25 cellular contexts compared by ENCODE assay signal in the genomic region with DNA sequence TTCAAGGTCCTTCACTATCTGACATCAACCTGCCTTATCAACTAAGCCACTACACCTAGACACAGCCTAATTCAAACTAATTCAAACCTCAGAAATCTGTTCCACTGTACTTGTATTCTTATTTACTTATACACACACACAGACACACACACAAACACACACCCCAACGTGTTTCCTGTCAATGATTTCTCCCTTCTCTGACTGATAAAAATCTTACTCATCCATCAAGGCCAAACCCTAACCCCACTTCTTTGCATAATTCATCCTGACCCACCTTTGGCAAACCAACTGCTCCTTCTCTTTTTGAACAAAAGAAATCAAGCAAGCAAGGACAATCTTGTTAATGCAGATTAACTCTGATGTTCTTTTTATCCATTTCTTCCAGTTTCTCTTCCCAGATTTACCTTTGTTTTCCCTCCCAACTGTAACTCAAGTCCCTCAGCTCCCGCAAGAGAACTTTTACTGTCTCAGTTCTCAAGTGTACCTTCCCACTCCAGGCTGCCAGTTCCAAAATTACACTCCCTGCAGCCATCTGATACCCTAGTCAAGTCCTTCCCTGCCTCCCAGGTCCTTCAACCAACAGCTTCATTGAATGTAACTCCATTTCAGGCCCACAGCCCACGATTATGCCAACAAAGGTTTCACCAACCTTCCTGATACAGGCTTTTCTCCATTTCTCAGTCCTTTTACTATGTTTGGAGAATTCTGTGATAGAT.
DNase-seq lines count a peak whose midpoint lies in the region; ATAC-seq and TF ChIP-seq lines count a peak whose summit lies in the region.
"Had no signal": no experiment of that assay in that cellular context is flagged by ENCODE, and none has a peak within 500 bp of the region (broad histone marks: within the 10 kb centered on the region; RNA-seq: fewer than 3 reads in every experiment).

No MANE protein-coding gene starts in this region.

- CTCF ChIA-PET in HEK293 (lab: Yijun Ruan, JAX) = interaction anchor here (0.6 to 1.8 kb wide), 2 partner anchors 75 to 116 kb away, joined by 3 to 5 read pairs; no protein-coding TSS in a partner anchor

- TF ChIP-seq CTCF in HEK293 (tag by site-specific recombination; IDR thresholded peaks at IDR 0.05) = no peak
- no peak for TF ChIP-seq CTCF in brain microvascular endothelial cell (IDR thresholded peaks at IDR 0.05; ENCODE audit: low read depth, low read length, missing control alignments)

- ATAC-seq in SK-N-SH treated with all-trans-retinoic acid at 6 μM for 48 hours = no peak
- ATAC-seq: activated T-cell treated with anti-CD3 and anti-CD28 coated beads, Interleukin-2, amount 50 U/mL, for 72 hours; naive thymus-derived CD4-positive, alpha-beta T cell; Panc1 had no signal

- in situ Hi-C loops in G401 (cut with HindIII; ENCODE audit: low sequenced_read_pairs) = no loop called here
- in situ Hi-C loops in brain microvascular endothelial cell (cut with HindIII; ENCODE audit: low pct_ligation_motif_present, low sequenced_read_pairs) = no loop called here

- POLR2A ChIA-PET in HEK293 (lab: Yijun Ruan, JAX) = no interaction called here

- H3K4me3 ChIP-seq in HEK293 (ENCODE audit: low read depth, low read length) (no peak overlapping the region), brain microvascular endothelial cell (ENCODE audit: low read depth, low read length) (no peak overlapping the region)
- H3K4me3 ChIP-seq: ascending aorta, coronary artery, tibial nerve had no signal

- no peaks in the 10 kb centered on the region for H3K9me3 ChIP-seq in HEK293 (ENCODE audit: control insufficient read depth, insufficient read depth, low read depth, low read length)
- H3K9me3 ChIP-seq: ascending aorta, tibial nerve had no signal

- no peaks in the 10 kb centered on the region for H3K27me3 ChIP-seq in brain microvascular endothelial cell (replicated peaks)
- H3K27me3 ChIP-seq: ascending aorta, tibial nerve had no signal

- H3K27ac ChIP-seq in HEK293 (ENCODE audit: extremely low read depth, low read depth, low read length) (no peak overlapping the region), brain microvascular endothelial cell (no peak overlapping the region)
- H3K27ac ChIP-seq: ascending aorta, coronary artery, epithelial cell of prostate, tibial nerve had no signal

- peak; percentile 25 for DNase-seq in G401 (ENCODE audit: low spot score)
- peak; percentile 54 to 56 for DNase-seq in NCI-H526 (lab: John Stamatoyannopoulos, UW)
- DNase-seq in kidney tubule cell (ENCODE audit: low spot score) = peak; percentile 15
- no peak for DNase-seq in ureter (ENCODE audit: low spot score)
- no peak for DNase-seq in NCI-H446 (lab: John Stamatoyannopoulos, UW)
- DNase-seq in brain microvascular endothelial cell = no peak
- DNase-seq: activated CD4-positive, alpha-beta memory T cell treated with anti-CD3 and anti-CD28 coated beads for 36 hours; activated CD4-positive, CD25-positive, alpha-beta regulatory T cell treated with anti-CD3 and anti-CD28 coated beads, Interleukin-2, amount 50 U/mL, for 72 hours; activated T-cell treated with anti-CD3 and anti-CD28 coated beads, Interleukin-2, amount 50 U/mL, for 72 hours; AML-193; CD4-positive, CD25-positive, alpha-beta regulatory T cell; effector CD8-positive, alpha-beta T cell; hypothalamus; naive thymus-derived CD4-positive, alpha-beta T cell; NCI-H1417 treated with DMSO at 0.1 percent for 48 hours; NCI-H2029 treated with DMSO at 0.1 percent for 48 hours; Right ventricle myocardium superior; stimulated activated CD4-positive, alpha-beta T cell treated with anti-CD3 and anti-CD28 coated beads, Interleukin-4, amount 100 ng/mL, for 24 hours had no signal

- H3K36me3 ChIP-seq in HEK293 (ENCODE audit: control insufficient read depth in 2 of 2, insufficient read depth in 1 of 2, low read length in 2 of 2) (peaks cover 0 to 6% of the 10 kb centered on the region in 2 experiments; a peak in 1 of 3 replicates), brain microvascular endothelial cell (replicated peaks) (no peaks in the 10 kb centered on the region)
- H3K36me3 ChIP-seq: tibial nerve had no signal

- peaks cover 5% of the 10 kb centered on the region; the same call in 1 of the 2 replicates for H3K4me1 ChIP-seq in HEK293 (ENCODE audit: control insufficient read depth, insufficient read depth, low read length)
- H3K4me1 ChIP-seq: ascending aorta had no signal

TF ChIP-seq in HEK293, 187 proteins besides CTCF, POLR2A, EP300 and RAD21 (continues in another document):
- TF ChIP-seq ZNF37A (tag by site-specific recombination; IDR thresholded peaks at IDR 0.05) (no peak), WT1 (tag by site-specific recombination; IDR thresholded peaks at IDR 0.05) (0 out of 2 replicates have a peak, but pooled peaks have one; percentile 37), ZNF692 (tag by site-specific recombination; IDR thresholded peaks at IDR 0.05) (no peak), ZNF837 (tag by site-specific recombination; IDR thresholded peaks at IDR 0.05) (no peak), PRDM1 (tag by site-specific recombination; IDR thresholded peaks at IDR 0.05) (0 out of 2 replicates have a peak, but pooled peaks have one; percentile 13), ZNF530 (tag by site-specific recombination; IDR thresholded peaks at IDR 0.05; ENCODE audit: low read depth) (no peak), FEZF1 (tag by site-specific recombination; IDR thresholded peaks at IDR 0.05) (no peak), ZNF155 (tag by site-specific recombination; IDR thresholded peaks at IDR 0.05) (no peak)
- TF ChIP-seq, protein P1, sequence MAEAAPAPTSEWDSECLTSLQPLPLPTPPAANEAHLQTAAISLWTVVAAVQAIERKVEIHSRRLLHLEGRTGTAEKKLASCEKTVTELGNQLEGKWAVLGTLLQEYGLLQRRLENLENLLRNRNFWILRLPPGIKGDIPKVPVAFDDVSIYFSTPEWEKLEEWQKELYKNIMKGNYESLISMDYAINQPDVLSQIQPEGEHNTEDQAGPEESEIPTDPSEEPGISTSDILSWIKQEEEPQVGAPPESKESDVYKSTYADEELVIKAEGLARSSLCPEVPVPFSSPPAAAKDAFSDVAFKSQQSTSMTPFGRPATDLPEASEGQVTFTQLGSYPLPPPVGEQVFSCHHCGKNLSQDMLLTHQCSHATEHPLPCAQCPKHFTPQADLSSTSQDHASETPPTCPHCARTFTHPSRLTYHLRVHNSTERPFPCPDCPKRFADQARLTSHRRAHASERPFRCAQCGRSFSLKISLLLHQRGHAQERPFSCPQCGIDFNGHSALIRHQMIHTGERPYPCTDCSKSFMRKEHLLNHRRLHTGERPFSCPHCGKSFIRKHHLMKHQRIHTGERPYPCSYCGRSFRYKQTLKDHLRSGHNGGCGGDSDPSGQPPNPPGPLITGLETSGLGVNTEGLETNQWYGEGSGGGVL (tag by site-specific recombination; IDR thresholded peaks at IDR 0.05) = no peak

TF ChIP-seq in SK-N-SH treated with all-trans-retinoic acid at 6 μM for 48 hours, 23 proteins besides CTCF, POLR2A, EP300 and RAD21 (continues in another document):
- TF ChIP-seq ZNF70 (CRISPR knock-in tag; IDR thresholded peaks at IDR 0.05) (no peak), GLIS3 (CRISPR knock-in tag; IDR thresholded peaks at IDR 0.05) (no peak), TOX (CRISPR knock-in tag; IDR thresholded peaks at IDR 0.05; ENCODE audit: borderline replicate concordance) (no peak), PPARA (CRISPR knock-in tag; IDR thresholded peaks at IDR 0.05; ENCODE audit: borderline replicate concordance) (no peak), ZFP3 (CRISPR knock-in tag; IDR thresholded peaks at IDR 0.05) (no peak), PATZ1 (CRISPR knock-in tag; IDR thresholded peaks at IDR 0.05; ENCODE audit: borderline replicate concordance) (no peak), ZNF8 (CRISPR knock-in tag; IDR thresholded peaks at IDR 0.05) (no peak), BACH2 (CRISPR knock-in tag; IDR thresholded peaks at IDR 0.05; ENCODE audit: borderline replicate concordance) (no peak), POU6F1 (CRISPR knock-in tag; IDR thresholded peaks at IDR 0.05; ENCODE audit: borderline replicate concordance, low read depth) (no peak), ZFP30 (CRISPR knock-in tag; IDR thresholded peaks at IDR 0.05) (no peak), OSR1 (CRISPR knock-in tag; IDR thresholded peaks at IDR 0.05) (no peak), ZC3H10 (CRISPR knock-in tag; IDR thresholded peaks at IDR 0.05) (no peak)

Comparison
In these comparisons a context has a peak if more than half of its experiments do, and no peak if none do; other contexts are left out.
1. DNase-seq: peak in G401 (single experiment), NCI-H526 (2 of 2) and kidney tubule cell (single experiment); none in ureter (single experiment), NCI-H446 (0 of 2) and brain microvascular endothelial cell (single experiment).